ENCODE assay signal across 8 cellular contexts in the genomic region with DNA sequence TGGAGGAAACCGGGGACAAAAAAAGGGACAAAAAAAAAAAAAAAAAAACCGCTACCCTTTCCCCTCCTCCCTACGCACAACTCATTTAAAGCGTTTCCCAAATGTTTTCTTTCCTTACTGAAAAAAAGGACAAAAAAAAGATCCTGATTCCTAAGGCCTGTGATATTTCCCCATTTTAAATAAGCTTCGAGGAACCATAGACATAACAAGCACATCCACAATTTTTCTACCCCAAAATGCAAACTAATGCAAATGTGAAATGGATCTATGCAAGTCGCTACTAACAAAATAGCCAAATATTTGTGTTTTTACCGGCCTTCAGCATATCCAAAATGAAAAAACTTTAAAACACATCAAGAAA. TPM values are rescaled to one million over a fixed set of nuclear protein-coding genes. Genes with fewer than 3 reads are reported as not detected.
DNase-seq lines count a peak whose midpoint lies in the region; ATAC-seq, FAIRE-seq and TF ChIP-seq lines count a peak whose summit lies in the region.

No MANE protein-coding gene starts in this region.

- H3K4me1 ChIP-seq in adipocyte (ENCODE audit: control insufficient read depth, insufficient read depth, low read length) (peaks cover 25% of the 10 kb centered on the region), HepG2 (ENCODE audit: insufficient read depth, low read length) (peaks cover 43% of the 10 kb centered on the region), thoracic aorta (ENCODE audit: control insufficient read depth in 1 of 2, low read depth in 2 of 2) (peaks cover 3 to 12% of the 10 kb centered on the region in 2 donors)

- peak overlapping the region; percentile 99 for H3K4me2 ChIP-seq in HepG2 (ENCODE audit: low read depth, low read length)

- ATAC-seq in HepG2 (no peak), thoracic aorta (ENCODE audit: insufficient number of reproducible peaks, low FRiP score, low read depth) (no peak), GM18861 (IDR thresholded peaks at IDR 0.05; ENCODE audit: unreplicated experiment) (no peak)

- CTCF ChIA-PET in activated CD4-positive, alpha-beta T cell treated with anti-CD3 and anti-CD28 coated beads, Interleukin-2, amount 10 ng/mL, durations not matched to agents 7 days and 5 days (lab: Charles Lee): interaction anchor here (0.6 to 1.3 kb wide), 5 partner anchors 14 to 321 kb away, joined by 3 to 6 read pairs (median 4); no protein-coding TSS in a partner anchor
- CTCF ChIA-PET in HepG2 (lab: Yijun Ruan, JAX; ENCODE audit: low intra/inter-chr PET ratio, low total read pairs): interaction anchor here (2.5 kb wide), 1 partner anchor 16 kb away, joined by 18 read pairs; no protein-coding TSS in a partner anchor

- BruUV-seq in HepG2 (replicated peaks; lab: Mats Ljungman, UMichigan): TSS peak; percentile 88

- H3K4me1 Mint-ChIP-seq in activated CD4-positive, alpha-beta T cell treated with anti-CD3 and anti-CD28 coated beads, Interleukin-2, amount 10 ng/mL, durations not matched to agents 7 days and 5 days: peaks cover 51% of the 10 kb centered on the region

- intact Hi-C loops in HepG2 (cut with micrococcal nuclease; ENCODE audit: unreplicated experiment): loop anchor here (1.0 to 5.0 kb wide), 2 partner anchors 142 to 274 kb away; no protein-coding TSS in a partner anchor

- DNase-seq in activated CD4-positive, alpha-beta T cell treated with anti-CD3 and anti-CD28 coated beads, Interleukin-2, amount 10 ng/mL, durations not matched to agents 7 days and 5 days: no peak
- DNase-seq in activated CD4-positive, alpha-beta T cell treated with anti-CD3 and anti-CD28 coated beads for 4 hours: no peak
- no peak for DNase-seq in adipocyte (ENCODE audit: low read depth)
- DNase-seq in HepG2 (ENCODE audit: low spot score): no peak
- no peak for DNase-seq in thoracic aorta (ENCODE audit: low spot score)
- no peak for DNase-seq in NK-92 (lab: John Stamatoyannopoulos, UW; ENCODE audit: unreplicated experiment)
- no peak for DNase-seq in HK-2 (ENCODE audit: unreplicated experiment)

- peak overlapping the region; percentile 87 for H3K4me3 ChIP-seq in adipocyte (ENCODE audit: low read length)
- peak overlapping the region; percentile 73 to 89 (median 80) for H3K4me3 ChIP-seq in HepG2 (replicated peaks in 1 of 3; ENCODE audit: insufficient read depth in 1 of 3, low read depth in 2 of 3, low read length in 3 of 3)
- peak overlapping the region; percentile 99 for H3K4me3 ChIP-seq in thoracic aorta

- H3K27ac ChIP-seq in HepG2 (ENCODE audit: extremely low read length, insufficient read depth, low read length): peak overlapping the region; percentile 86
- H3K27ac ChIP-seq in thoracic aorta: peak overlapping the region; percentile 67 to 80

- in situ Hi-C loops in HepG2 (cut with HindIII; ENCODE audit: extremely low pct_ligation_motif_present, low pct_unique_long_range_greater_than_20kb): no loop called here

- H3K9ac ChIP-seq in adipocyte (ENCODE audit: low read length): peak overlapping the region; percentile 95
- H3K9ac ChIP-seq in HepG2 (ENCODE audit: insufficient read depth, low read depth, low read length): peak overlapping the region; percentile 87

- no peak for FAIRE-seq in HepG2 (lab: Jason Lieb, UNC)

- POLR2A ChIA-PET in activated CD4-positive, alpha-beta T cell treated with anti-CD3 and anti-CD28 coated beads, Interleukin-2, amount 10 ng/mL, durations not matched to agents 7 days and 5 days (lab: Charles Lee): interaction anchor here (1.2 to 1.8 kb wide), 2 partner anchors 113 to 159 kb away, joined by 3 to 5 read pairs; no protein-coding TSS in a partner anchor
- POLR2A ChIA-PET in HepG2 (lab: Yijun Ruan, JAX): interaction anchor here (0.8 to 9.2 kb wide), 30 partner anchors 9 to 554 kb away, joined by 3 to 164 read pairs (median 7); no protein-coding TSS in a partner anchor

- H3K27me3 Mint-ChIP-seq in activated CD4-positive, alpha-beta T cell treated with anti-CD3 and anti-CD28 coated beads, Interleukin-2, amount 10 ng/mL, durations not matched to agents 7 days and 5 days: no peaks in the 10 kb centered on the region

- TF ChIP-seq RAD21 in HepG2 (CRISPR knock-in tag; IDR thresholded peaks at IDR 0.05): no peak

- H2AFZ ChIP-seq in HepG2 (ENCODE audit: low read length): no peak overlapping the region

- under 1% methylated on average over 7 of the region's 7 CpGs for WGBS in HepG2 (ENCODE audit: low lambda C conversion rate)

- no peak for TF ChIP-seq POLR2A in HepG2 (IDR thresholded peaks at IDR 0.05; ENCODE audit: insufficient read depth in 1 of 2, low read depth in 2 of 2, low read length in 2 of 2)

- H3K27ac Mint-ChIP-seq in activated CD4-positive, alpha-beta T cell treated with anti-CD3 and anti-CD28 coated beads, Interleukin-2, amount 10 ng/mL, durations not matched to agents 7 days and 5 days: peak overlapping the region; percentile 96

- H3K36me3 ChIP-seq in adipocyte (ENCODE audit: control insufficient read depth, insufficient read depth, low read length, severe bottlenecking): no peaks in the 10 kb centered on the region
- no peaks in the 10 kb centered on the region for H3K36me3 ChIP-seq in HepG2 (replicated peaks in 1 of 2; ENCODE audit: control insufficient read depth in 1 of 2, insufficient read depth in 2 of 2, low read length in 2 of 2)
- no peaks in the 10 kb centered on the region for H3K36me3 ChIP-seq in thoracic aorta

- H3K4me3 Mint-ChIP-seq in activated CD4-positive, alpha-beta T cell treated with anti-CD3 and anti-CD28 coated beads, Interleukin-2, amount 10 ng/mL, durations not matched to agents 7 days and 5 days: peak overlapping the region; percentile 81

- H3K9me3 ChIP-seq in adipocyte (ENCODE audit: control insufficient read depth, low read length) (no peaks in the 10 kb centered on the region), HepG2 (ENCODE audit: low read length) (no peaks in the 10 kb centered on the region), thoracic aorta (no peaks in the 10 kb centered on the region)

- TF ChIP-seq EP300 in HepG2 (IDR thresholded peaks at IDR 0.05; ENCODE audit: low read depth in 2 of 2, low read length in 2 of 2): no peak
- no peak for TF ChIP-seq EP300 in HepG2 (CRISPR knock-in tag; IDR thresholded peaks at IDR 0.05; ENCODE audit: borderline replicate concordance)

- H3K36me3 Mint-ChIP-seq in activated CD4-positive, alpha-beta T cell treated with anti-CD3 and anti-CD28 coated beads, Interleukin-2, amount 10 ng/mL, durations not matched to agents 7 days and 5 days (ENCODE audit: low read depth): peaks cover 48% of the 10 kb centered on the region

- no peaks in the 10 kb centered on the region for H4K20me1 ChIP-seq in HepG2 (ENCODE audit: insufficient read depth, low read length)

- no peak for TF ChIP-seq CTCF in HepG2 (CRISPR knock-in tag; IDR thresholded peaks at IDR 0.05)
- no peak for TF ChIP-seq CTCF in thoracic aorta (IDR thresholded peaks at IDR 0.05)

- no peaks in the 10 kb centered on the region for H3K9me3 Mint-ChIP-seq in activated CD4-positive, alpha-beta T cell treated with anti-CD3 and anti-CD28 coated beads, Interleukin-2, amount 10 ng/mL, durations not matched to agents 7 days and 5 days

- no peaks in the 10 kb centered on the region for H3K27me3 ChIP-seq in adipocyte (replicated peaks; ENCODE audit: control insufficient read depth, insufficient read depth, low read length)
- no peaks in the 10 kb centered on the region; a peak in 1 of 5 replicates for H3K27me3 ChIP-seq in HepG2 (ENCODE audit: control insufficient read depth in 1 of 2, insufficient read depth in 2 of 2, low read length in 2 of 2)
- no peaks in the 10 kb centered on the region for H3K27me3 ChIP-seq in thoracic aorta (replicated peaks; ENCODE audit: insufficient read depth)

- H3K79me2 ChIP-seq in HepG2 (ENCODE audit: insufficient read depth, low read length): peaks cover 37% of the 10 kb centered on the region

TF ChIP-seq in HepG2, 621 proteins besides CTCF, POLR2A, EP300 and RAD21 (continues in another document):
- TF ChIP-seq SP2 (CRISPR knock-in tag; IDR thresholded peaks at IDR 0.05) (no peak), THAP8 (CRISPR knock-in tag; IDR thresholded peaks at IDR 0.05; ENCODE audit: borderline replicate concordance) (no peak), KDM5A (IDR thresholded peaks at IDR 0.05; ENCODE audit: borderline replicate concordance, low read length) (0 out of 2 replicates have a peak, but pooled peaks have one; percentile 24), KLF12 (CRISPR knock-in tag; IDR thresholded peaks at IDR 0.05; ENCODE audit: borderline replicate concordance) (0 out of 2 replicates have a peak, but pooled peaks have one; percentile 0)

RNA-seq across cellular contexts. Expression of gene ZNF217, which starts 1.4 kb away (rescaled TPM):
- 10 to 100 TPM; 97.5 to 99.7 TPM for total RNA-seq in activated CD4-positive, alpha-beta T cell treated with anti-CD3 and anti-CD28 coated beads, Interleukin-2, amount 10 ng/mL, durations not matched to agents 7 days and 5 days
- total RNA-seq in HepG2 (2016; rRNA removed; fragmentation: Illumina TruSeq; extraction: Trizol) (29.8 and 65.0 TPM in 2 replicates), thoracic aorta (10 to 100 TPM; 12.5 to 21.4 TPM)
- total RNA-seq in HepG2 (2016; cell fraction: cytosol; rRNA removed; fragmentation: Illumina TruSeq; extraction: Trizol; ENCODE audit: low read depth): 3.8 and 3.9 TPM in 2 replicates
- 30.1 and 52.5 TPM in 2 replicates for total RNA-seq in HepG2 (2016; cell fraction: insoluble cytoplasmic fraction; rRNA removed; fragmentation: Illumina TruSeq; extraction: Trizol)
- 17.5 and 18.9 TPM in 2 replicates for total RNA-seq in HepG2 (2016; cell fraction: membrane; rRNA removed; fragmentation: Illumina TruSeq; extraction: Trizol)
- total RNA-seq in HepG2 (2016; cell fraction: nucleus; rRNA removed; fragmentation: Illumina TruSeq; extraction: Trizol): 46.4 and 49.3 TPM in 2 replicates
- 22.3 and 23.7 TPM in 2 replicates for polyA plus RNA-seq in HepG2 (2011; rRNA removed)
- 16.1 and 20.6 TPM in 2 replicates for polyA plus RNA-seq in HepG2 (2011; cell fraction: cytosol; rRNA removed)
- 28.1 and 34.2 TPM in 2 replicates for polyA plus RNA-seq in HepG2 (2011; cell fraction: nucleus; rRNA removed)
- 30.6 and 41.2 TPM in 2 replicates for polyA plus RNA-seq in HepG2 (2012)
- 0.85 and 1.1 TPM in 2 replicates for polyA plus RNA-seq in HepG2 (2016; cell fraction: cytosol; fragmentation: Illumina TruSeq; extraction: Trizol; ENCODE audit: low read depth)
- 50.4 and 54.5 TPM in 2 replicates for polyA plus RNA-seq in HepG2 (2016; cell fraction: insoluble cytoplasmic fraction; fragmentation: Illumina TruSeq; extraction: Trizol; ENCODE audit: low read depth)
- 5.7 and 6.3 TPM in 2 replicates for polyA plus RNA-seq in HepG2 (2016; cell fraction: membrane; fragmentation: Illumina TruSeq; extraction: Trizol; ENCODE audit: low read depth)
- polyA plus RNA-seq in HepG2 (2016; cell fraction: nucleus; fragmentation: Illumina TruSeq; extraction: Trizol; ENCODE audit: insufficient read depth, low read depth): 66.7 and 71.5 TPM in 2 replicates
- 13.5 and 82.3 TPM in 2 replicates for polyA minus RNA-seq in HepG2 (2011; rRNA and poly(A)+ RNA removed; ENCODE audit: low replicate concordance)
- 62.7 and 65.9 TPM in 2 replicates for polyA minus RNA-seq in HepG2 (2011; cell fraction: cytosol; rRNA and poly(A)+ RNA removed)
- polyA minus RNA-seq in HepG2 (2011; cell fraction: nucleus; rRNA and poly(A)+ RNA removed): 63.2 and 86.3 TPM in 2 replicates
